Comparison of ENCODE assay signal across 8 cellular contexts in genomic region chr1:169809370-169810095, GRCh38. TPM values are rescaled to one million over a fixed set of nuclear protein-coding genes. Genes with fewer than 3 reads are reported as not detected.
DNase-seq lines count a peak whose midpoint lies in the region; ATAC-seq and TF ChIP-seq lines count a peak whose summit lies in the region.

No MANE protein-coding gene starts in this region.

- H3K36me3 ChIP-seq in thyroid gland = peaks cover 0 to 6% of the 10 kb centered on the region in 2 donors

- ATAC-seq in HG03039 (IDR thresholded peaks at IDR 0.05; ENCODE audit: unreplicated experiment) (no peak), GM18520 (IDR thresholded peaks at IDR 0.05; ENCODE audit: unreplicated experiment) (no peak)

- POLR2A ChIA-PET in AG04449 (lab: Yijun Ruan, JAX) = no interaction called here

- intact Hi-C loops in thyroid gland (cut with DNase I) = no loop called here

- TF ChIP-seq POLR2A in thyroid gland (IDR thresholded peaks at IDR 0.05) = no peak

- H3K4me3 ChIP-seq in AG04449 (ENCODE audit: low read depth, low read length) (no peak overlapping the region), astrocyte of the cerebellum (ENCODE audit: low read depth, low read length) (no peak overlapping the region), thyroid gland (replicated peaks in 1 of 3) (no peak overlapping the region)

- in situ Hi-C loops in astrocyte of the cerebellum (cut with HindIII; ENCODE audit: low sequenced_read_pairs) = no loop called here

- 52 to 58% methylated on average over 4 of the region's 4 CpGs for WGBS in thyroid gland, 2 donors

- no peaks in the 10 kb centered on the region for H3K9me3 ChIP-seq in thyroid gland

- CTCF ChIA-PET in AG04449 (lab: Yijun Ruan, JAX) = interaction anchor here (0.6 to 5.1 kb wide), 30 partner anchors 8 to 1206 kb away, joined by 3 to 58 read pairs (median 4); partner anchors contain the start of genes F5 and METTL18

- TF ChIP-seq CTCF in AG04449 (IDR thresholded peaks at IDR 0.05; ENCODE audit: insufficient read depth, low read length, missing control alignments) = peak; percentile 21
- peak; percentile 21 for TF ChIP-seq CTCF in astrocyte of the cerebellum (IDR thresholded peaks at IDR 0.05; ENCODE audit: low read depth, low read length, missing control alignments)
- peak; percentile 20 to 60 (median 46) for TF ChIP-seq CTCF in thyroid gland (IDR thresholded peaks at IDR 0.05)

- no peak for DNase-seq in AG04449 (ENCODE audit: low read depth, low spot score)
- DNase-seq in GM03348 (ENCODE audit: low spot score) = peak; percentile 65
- DNase-seq in NCI-H2171 treated with DMSO at 0.1 percent for 48 hours (lab: John Stamatoyannopoulos, UW) = peak; percentile 1
- DNase-seq in astrocyte of the cerebellum (ENCODE audit: low read depth) = peak; percentile 27
- DNase-seq in iris pigment epithelial cell (ENCODE audit: low read depth) = peak; percentile 39
- peak; percentile 6 to 22 for DNase-seq in thyroid gland

- no peaks in the 10 kb centered on the region for H3K27me3 ChIP-seq in thyroid gland

- no peak overlapping the region for H3K27ac ChIP-seq in thyroid gland

- no peaks in the 10 kb centered on the region for H3K4me1 ChIP-seq in thyroid gland

RNA-seq across cellular contexts. Expression of gene METTL18, which starts 14.8 kb away (rescaled TPM):
- 10 to 100 TPM in 3 of 4 donors, 1 to 10 TPM in 1; 9.6 to 13.6 (median 11.4) TPM for total RNA-seq in thyroid gland
